In genomic region chr12:113271853-113272561, GRCh38 we compare ENCODE assay signal across 1 cellular context.
TF ChIP-seq lines count a peak whose summit lies in the region.

No MANE protein-coding gene starts in this region.

TF ChIP-seq in HepG2, 621 proteins besides CTCF, POLR2A, EP300 and RAD21 (continued from another document and continues in another):
- TF ChIP-seq ZBTB4 (CRISPR knock-in tag; IDR thresholded peaks at IDR 0.05; ENCODE audit: borderline replicate concordance) (no peak), ZNF207 (IDR thresholded peaks at IDR 0.05; ENCODE audit: borderline replicate concordance) (no peak), TFE3 (CRISPR knock-in tag; IDR thresholded peaks at IDR 0.05) (peak; percentile 80), KDM2A (CRISPR knock-in tag; IDR thresholded peaks at IDR 0.05; ENCODE audit: borderline replicate concordance, low read depth) (0 out of 2 replicates have a peak, but pooled peaks have one; percentile 41), ZBTB1 (CRISPR knock-in tag; IDR thresholded peaks at IDR 0.05; ENCODE audit: borderline replicate concordance) (no peak), SALL1 (CRISPR knock-in tag; IDR thresholded peaks at IDR 0.05) (0 out of 2 replicates have a peak, but pooled peaks have one; percentile 44), ZNF644 (CRISPR knock-in tag; IDR thresholded peaks at IDR 0.05; ENCODE audit: low read depth) (0 out of 2 replicates have a peak, but pooled peaks have one; percentile 46), TBX3 (IDR thresholded peaks at IDR 0.05; ENCODE audit: borderline replicate concordance) (no peak), SOX6 (IDR thresholded peaks at IDR 0.05) (no peak), SOX6 (CRISPR knock-in tag; IDR thresholded peaks at IDR 0.05) (peak; percentile 26; the same call in 1 of the 2 replicates), ZNF687 (CRISPR knock-in tag; IDR thresholded peaks at IDR 0.05) (peak; percentile 79), NFE2L2 (IDR thresholded peaks at IDR 0.05; ENCODE audit: low read length) (0 out of 2 replicates have a peak, but pooled peaks have one; percentile 5), SAP130 (CRISPR knock-in tag; IDR thresholded peaks at IDR 0.05; ENCODE audit: low read depth) (peak; percentile 76), ZNF407 (CRISPR knock-in tag; IDR thresholded peaks at IDR 0.05; ENCODE audit: not compliant biosample characterization) (no peak), NFYB (CRISPR knock-in tag; IDR thresholded peaks at IDR 0.05) (0 out of 2 replicates have a peak, but pooled peaks have one; percentile 3), FOXO1 (CRISPR knock-in tag; IDR thresholded peaks at IDR 0.05) (no peak), BORCS8-MEF2B (CRISPR knock-in tag; IDR thresholded peaks at IDR 0.05) (no peak), SRSF1 (optimal IDR thresholded peaks at IDR 0.05; ENCODE audit: low read depth, low read length) (no peak), JARID2 (CRISPR knock-in tag; IDR thresholded peaks at IDR 0.05; ENCODE audit: insufficient replicate concordance) (no peak), ZSCAN30 (CRISPR knock-in tag; IDR thresholded peaks at IDR 0.05) (no peak), BCL6 (CRISPR knock-in tag; IDR thresholded peaks at IDR 0.05) (peak; percentile 69)
- TF ChIP-seq, protein P1, sequence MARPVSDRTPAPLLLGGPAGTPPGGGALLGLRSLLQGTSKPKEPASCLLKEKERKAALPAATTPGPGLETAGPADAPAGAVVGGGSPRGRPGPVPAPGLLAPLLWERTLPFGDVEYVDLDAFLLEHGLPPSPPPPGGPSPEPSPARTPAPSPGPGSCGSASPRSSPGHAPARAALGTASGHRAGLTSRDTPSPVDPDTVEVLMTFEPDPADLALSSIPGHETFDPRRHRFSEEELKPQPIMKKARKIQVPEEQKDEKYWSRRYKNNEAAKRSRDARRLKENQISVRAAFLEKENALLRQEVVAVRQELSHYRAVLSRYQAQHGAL (CRISPR knock-in tag; IDR thresholded peaks at IDR 0.05; ENCODE audit: not compliant biosample characterization), result no peak
- TF ChIP-seq, protein P2, sequence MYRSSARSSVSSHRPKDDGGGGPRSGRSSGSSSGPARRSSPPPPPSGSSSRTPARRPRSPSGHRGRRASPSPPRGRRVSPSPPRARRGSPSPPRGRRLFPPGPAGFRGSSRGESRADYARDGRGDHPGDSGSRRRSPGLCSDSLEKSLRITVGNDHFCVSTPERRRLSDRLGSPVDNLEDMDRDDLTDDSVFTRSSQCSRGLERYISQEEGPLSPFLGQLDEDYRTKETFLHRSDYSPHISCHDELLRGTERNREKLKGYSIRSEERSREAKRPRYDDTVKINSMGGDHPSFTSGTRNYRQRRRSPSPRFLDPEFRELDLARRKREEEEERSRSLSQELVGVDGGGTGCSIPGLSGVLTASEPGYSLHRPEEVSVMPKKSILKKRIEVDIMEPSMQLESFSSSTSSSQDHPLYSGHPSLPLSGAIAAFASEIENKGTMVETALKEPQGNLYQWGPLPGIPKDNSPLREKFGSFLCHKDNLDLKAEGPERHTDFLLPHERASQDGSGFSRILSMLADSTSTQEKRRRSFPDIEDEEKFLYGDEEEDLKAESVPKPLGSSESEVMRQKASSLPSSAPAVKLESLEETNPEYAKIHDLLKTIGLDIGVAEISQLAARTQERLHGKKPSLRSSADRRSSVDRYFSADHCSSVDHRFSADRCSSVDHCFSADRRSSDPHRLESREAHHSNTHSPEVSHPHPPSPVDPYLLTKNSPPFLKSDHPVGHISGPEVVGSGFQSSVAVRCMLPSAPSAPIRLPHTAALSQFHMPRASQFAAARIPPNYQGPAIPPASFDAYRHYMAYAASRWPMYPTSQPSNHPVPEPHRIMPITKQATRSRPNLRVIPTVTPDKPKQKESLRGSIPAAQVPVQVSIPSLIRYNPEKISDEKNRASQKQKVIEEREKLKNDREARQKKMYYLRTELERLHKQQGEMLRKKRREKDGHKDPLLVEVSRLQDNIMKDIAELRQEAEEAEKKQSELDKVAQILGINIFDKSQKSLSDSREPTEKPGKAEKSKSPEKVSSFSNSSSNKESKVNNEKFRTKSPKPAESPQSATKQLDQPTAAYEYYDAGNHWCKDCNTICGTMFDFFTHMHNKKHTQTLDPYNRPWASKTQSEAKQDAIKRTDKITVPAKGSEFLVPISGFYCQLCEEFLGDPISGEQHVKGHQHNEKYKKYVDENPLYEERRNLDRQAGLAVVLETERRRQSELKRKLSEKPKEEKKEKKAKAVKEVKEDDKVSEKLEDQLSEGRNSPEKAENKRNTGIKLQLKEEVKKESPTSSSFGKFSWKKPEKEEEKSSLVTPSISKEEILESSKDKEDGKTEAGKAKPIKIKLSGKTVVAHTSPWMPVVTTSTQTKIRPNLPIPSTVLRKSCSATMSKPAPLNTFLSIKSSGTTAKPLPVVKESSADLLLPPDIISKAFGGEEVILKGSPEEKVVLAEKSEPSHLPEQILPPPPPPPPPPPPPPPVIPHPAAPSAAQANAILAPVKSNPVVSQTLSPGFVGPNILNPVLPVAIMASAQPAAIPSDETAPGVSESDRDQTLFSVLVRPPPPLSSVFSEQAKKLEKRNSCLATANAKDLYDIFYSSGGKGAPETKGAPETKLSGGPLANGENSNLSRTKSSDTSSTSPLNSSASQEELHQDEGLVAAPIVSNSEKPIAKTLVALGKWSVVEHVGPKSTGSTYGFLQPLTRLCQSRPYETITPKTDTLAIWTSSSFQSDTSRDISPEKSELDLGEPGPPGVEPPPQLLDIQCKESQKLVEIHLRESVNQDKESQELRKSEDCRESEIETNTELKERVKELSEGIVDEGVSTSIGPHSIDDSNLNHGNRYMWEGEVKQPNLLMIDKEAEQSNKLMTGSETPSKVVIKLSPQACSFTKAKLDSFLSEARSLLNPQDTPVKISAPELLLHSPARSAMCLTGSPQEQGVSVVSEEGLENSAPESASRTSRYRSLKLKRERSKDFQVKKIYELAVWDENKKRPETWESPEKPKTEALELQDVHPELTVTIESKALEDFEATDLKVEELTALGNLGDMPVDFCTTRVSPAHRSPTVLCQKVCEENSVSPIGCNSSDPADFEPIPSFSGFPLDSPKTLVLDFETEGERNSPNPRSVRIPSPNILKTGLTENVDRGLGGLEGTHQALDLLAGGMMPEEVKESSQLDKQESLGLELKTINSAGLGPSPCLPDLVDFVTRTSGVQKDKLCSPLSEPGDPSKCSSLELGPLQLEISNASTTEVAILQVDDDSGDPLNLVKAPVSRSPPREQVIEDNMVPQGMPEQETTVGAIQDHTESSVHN (CRISPR knock-in tag; IDR thresholded peaks at IDR 0.05), result no peak
- TF ChIP-seq, protein P3, sequence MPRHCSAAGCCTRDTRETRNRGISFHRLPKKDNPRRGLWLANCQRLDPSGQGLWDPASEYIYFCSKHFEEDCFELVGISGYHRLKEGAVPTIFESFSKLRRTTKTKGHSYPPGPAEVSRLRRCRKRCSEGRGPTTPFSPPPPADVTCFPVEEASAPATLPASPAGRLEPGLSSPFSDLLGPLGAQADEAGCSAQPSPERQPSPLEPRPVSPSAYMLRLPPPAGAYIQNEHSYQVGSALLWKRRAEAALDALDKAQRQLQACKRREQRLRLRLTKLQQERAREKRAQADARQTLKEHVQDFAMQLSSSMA (CRISPR knock-in tag; IDR thresholded peaks at IDR 0.05), result no peak
